Comparison of ENCODE assay signal across 26 cellular contexts in genomic region chr6:129112591-129112990, GRCh38.
DNase-seq lines count a peak whose midpoint lies in the region; FAIRE-seq and TF ChIP-seq lines count a peak whose summit lies in the region.
"Had no signal": no experiment of that assay in that cellular context is flagged by ENCODE, and none has a peak within 500 bp of the region (broad histone marks: within the 10 kb centered on the region; RNA-seq: fewer than 3 reads in every experiment).

No MANE protein-coding gene starts in this region.

- H3K9me3 ChIP-seq in tibial nerve, result no peaks in the 10 kb centered on the region
- H3K9me3 ChIP-seq: BLaER1, Caco-2, HAP-1, SJCRH30 had no signal

- H3K9me3 Mint-ChIP-seq in mesothelial cell of epicardium (no peaks in the 10 kb centered on the region), MCF 10A (ENCODE audit: unreplicated experiment) (no peaks in the 10 kb centered on the region)
- H3K9me3 Mint-ChIP-seq: CD4-positive, alpha-beta T cell had no signal

- TF ChIP-seq EP300 in tibial nerve (IDR thresholded peaks at IDR 0.05), result no peak

- POLR2A ChIA-PET in MCF 10A (lab: Yijun Ruan, JAX), result no interaction called here

- CTCF ChIA-PET in MCF 10A (lab: Yijun Ruan, JAX), result interaction anchor here (0.6 kb wide), 1 partner anchor 18 kb away, joined by 3 read pairs; no protein-coding TSS in a partner anchor

- H3K27ac Mint-ChIP-seq in mesothelial cell of epicardium, result peak overlapping the region; percentile 22
- H3K27ac Mint-ChIP-seq in MCF 10A (ENCODE audit: low read depth, unreplicated experiment), result no peak overlapping the region
- H3K27ac Mint-ChIP-seq: CD4-positive, alpha-beta T cell had no signal

- no peak for FAIRE-seq in frontal cortex (lab: Jason Lieb, UNC)
- FAIRE-seq: GM12891 had no signal

- TF ChIP-seq POLR2A in tibial nerve (IDR thresholded peaks at IDR 0.05), result no peak

- H3K4me3 Mint-ChIP-seq in mesothelial cell of epicardium, result no peak overlapping the region
- H3K4me3 Mint-ChIP-seq in MCF 10A (ENCODE audit: unreplicated experiment), result no peak overlapping the region
- H3K4me3 Mint-ChIP-seq: CD4-positive, alpha-beta T cell had no signal

- peak overlapping the region in 3 of 4 donors; percentile 39 to 72 (median 50) for H3K27ac ChIP-seq in tibial nerve
- H3K27ac ChIP-seq: 22Rv1, BLaER1, GM23248, SJCRH30 had no signal

- no TSS peak for BruUV-seq in MCF 10A (replicated peaks; lab: Mats Ljungman, UMichigan)

- TF ChIP-seq CTCF in fibroblast of pulmonary artery (IDR thresholded peaks at IDR 0.05; ENCODE audit: low read length, missing control alignments) (no peak), mesothelial cell of epicardium (IDR thresholded peaks at IDR 0.05; ENCODE audit: unreplicated experiment) (no peak), tibial nerve (IDR thresholded peaks at IDR 0.05) (no peak), MCF 10A (IDR thresholded peaks at IDR 0.05; ENCODE audit: unreplicated experiment) (no peak)

- no peaks in the 10 kb centered on the region for H3K36me3 ChIP-seq in tibial nerve
- H3K36me3 ChIP-seq: BLaER1, HAP-1, SJCRH30 had no signal

- H3K4me3 ChIP-seq in fibroblast of pulmonary artery (replicated peaks; ENCODE audit: low read depth, low read length) (no peak overlapping the region), tibial nerve (no peak overlapping the region)
- H3K4me3 ChIP-seq: BLaER1, GM23248, HAP-1, SJCRH30 had no signal

- H3K36me3 Mint-ChIP-seq in mesothelial cell of epicardium (no peaks in the 10 kb centered on the region), MCF 10A (ENCODE audit: insufficient read depth, unreplicated experiment) (no peaks in the 10 kb centered on the region)

- no peaks in the 10 kb centered on the region for H3K27me3 ChIP-seq in tibial nerve
- H3K27me3 ChIP-seq: BLaER1, SJCRH30 had no signal

- H3K4me1 ChIP-seq in tibial nerve, result peaks cover 0 to 75% (median 11%) of the 10 kb centered on the region in 4 donors
- H3K4me1 ChIP-seq: BLaER1, Caco-2, HAP-1 had no signal

- no peaks in the 10 kb centered on the region for H3K27me3 Mint-ChIP-seq in mesothelial cell of epicardium (ENCODE audit: low read depth)
- H3K27me3 Mint-ChIP-seq in MCF 10A (ENCODE audit: insufficient read depth, unreplicated experiment), result peaks cover 68% of the 10 kb centered on the region

- peak; percentile 22 for DNase-seq in NCI-H82 (lab: John Stamatoyannopoulos, UW)
- DNase-seq in NCI-H82 treated with DMSO at 0.1 percent for 48 hours (lab: John Stamatoyannopoulos, UW; ENCODE audit: unreplicated experiment), result no peak
- DNase-seq in fibroblast of pulmonary artery (ENCODE audit: low read depth), result peak; percentile 47
- no peak for DNase-seq in mesothelial cell of epicardium (ENCODE audit: low spot score in 2 of 2, unreplicated experiment in 2 of 2)
- no peak for DNase-seq in tibial nerve (ENCODE audit: low spot score in 2 of 2)
- no peak for DNase-seq in frontal cortex (ENCODE audit: low spot score in 2 of 2)
- no peak for DNase-seq in stimulated activated CD4-positive, alpha-beta T cell treated with anti-CD3 and anti-CD28 coated beads, Interleukin-2, amount 100 ng/mL, for 48 hours
- DNase-seq in MCF 10A (ENCODE audit: unreplicated experiment), result no peak
- DNase-seq: ACHN; Caco-2; CD4-positive, alpha-beta T cell; DMS 273 treated with DMSO at 0.1 percent for 48 hours; DND-41; GM23248; KG1; NCI-H1092 treated with DMSO at 0.1 percent for 48 hours; NCI-H146; NCI-H2029; NCI-H226; NCI-H510A treated with DMSO at 0.1 percent for 48 hours; NCI-H748 treated with DMSO at 0.1 percent for 48 hours; SJCRH30 had no signal

- intact Hi-C loops in MCF 10A (cut with micrococcal nuclease), result no loop called here

- H3K4me1 Mint-ChIP-seq in mesothelial cell of epicardium (peaks cover 16% of the 10 kb centered on the region), MCF 10A (ENCODE audit: insufficient read depth, unreplicated experiment) (no peaks in the 10 kb centered on the region)

Comparison
In these comparisons a context has a peak if more than half of its experiments do, and no peak if none do; other contexts are left out.
1. DNase-seq: peak in NCI-H82 (single experiment) and fibroblast of pulmonary artery (single experiment); none in NCI-H82 treated with DMSO at 0.1 percent for 48 hours (single experiment), mesothelial cell of epicardium (0 of 2), tibial nerve (0 of 2), frontal cortex (0 of 2), stimulated activated CD4-positive, alpha-beta T cell treated with anti-CD3 and anti-CD28 coated beads, Interleukin-2, amount 100 ng/mL, for 48 hours (0 of 2) and MCF 10A (single experiment).